37 cellular contexts compared by ENCODE assay signal in genomic region chr1:43258370-43258769, GRCh38. TPM values are rescaled to one million over a fixed set of nuclear protein-coding genes. Genes with fewer than 3 reads are reported as not detected.
"Had no signal": no experiment of that assay in that cellular context is flagged by ENCODE, and none has a peak within 500 bp of the region (broad histone marks: within the 10 kb centered on the region; RNA-seq: fewer than 3 reads in every experiment).

No MANE protein-coding gene starts in this region.

- H3K4me1 Mint-ChIP-seq: endodermal cell; immature natural killer cell; mesothelial cell of epicardium; neural crest cell; stimulated activated effector memory CD8-positive, alpha-beta T cell treated with anti-CD3 and anti-CD28 coated beads, Interleukin-12 subunit alpha, Interleukin-12 subunit beta, amount 100 ng/mL, for 72 hours had no signal

- H3K36me3 Mint-ChIP-seq: immature natural killer cell; stimulated activated effector memory CD8-positive, alpha-beta T cell treated with anti-CD3 and anti-CD28 coated beads, Interleukin-12 subunit alpha, Interleukin-12 subunit beta, amount 100 ng/mL, for 72 hours had no signal

- H3K27ac Mint-ChIP-seq: dendritic cell treated with granulocyte-macrophage colony-stimulating factor and Interleukin-4, amounts not matched to agents 40 ng/mL and 50 ng/mL, for 4 days; endodermal cell; immature natural killer cell; memory B cell; mesothelial cell of epicardium; natural killer cell treated with Interleukin-12 subunit alpha and Interleukin-12 subunit beta and Interleukin-15 and Interleukin-18, amount 100 ng/mL, for 72 hours; stimulated activated effector memory CD8-positive, alpha-beta T cell treated with anti-CD3 and anti-CD28 coated beads, Interleukin-12 subunit alpha, Interleukin-12 subunit beta, amount 100 ng/mL, for 72 hours had no signal

- H3K27ac ChIP-seq: esophagus muscularis mucosa, foreskin keratinocyte, neutrophil, pancreas had no signal

- H3K4me1 ChIP-seq: foreskin keratinocyte had no signal

- DNase-seq: caudate nucleus; effector CD8-positive, alpha-beta T cell; endodermal cell; foreskin keratinocyte; hypothalamus; immature natural killer cell; islet precursor cell; kidney glomerular epithelial cell; left colon; left ventricle myocardium superior; mucosa of descending colon; naive B cell; stimulated activated CD4-positive, alpha-beta T cell treated with anti-CD3 and anti-CD28 coated beads, Interleukin-12 subunit alpha, Interleukin-12 subunit beta, amount 100 ng/mL, for 4 hours; stimulated activated CD4-positive, alpha-beta T cell treated with anti-CD3 and anti-CD28 coated beads, Interleukin-1b, Interleukin-23, amount 100 ng/mL, for 48 hours; stimulated activated CD4-positive, alpha-beta T cell treated with anti-CD3 and anti-CD28 coated beads, Interleukin-4, amount 100 ng/mL, for 24 hours; stimulated activated naive CD4-positive, alpha-beta T cell treated with Interleukin-2 at 50 U/mL for 16 hours; stomach; transverse colon had no signal

- H3K4me2 ChIP-seq: smooth muscle cell had no signal

- ATAC-seq: foreskin keratinocyte; left colon; left ventricle myocardium superior; mucosa of descending colon; natural killer cell treated with Interleukin-12 subunit alpha and Interleukin-12 subunit beta and Interleukin-15 and Interleukin-18, amount 100 ng/mL, for 72 hours; pancreas; sciatic nerve; stimulated activated effector memory CD8-positive, alpha-beta T cell treated with anti-CD3 and anti-CD28 coated beads, Interleukin-12 subunit alpha, Interleukin-12 subunit beta, amount 100 ng/mL, for 72 hours had no signal

- H3K4me3 ChIP-seq: esophagus muscularis mucosa, lung, mucosa of descending colon, pancreas, smooth muscle cell, stomach, transverse colon had no signal

- H3K4me3 Mint-ChIP-seq: dendritic cell treated with granulocyte-macrophage colony-stimulating factor and Interleukin-4, amounts not matched to agents 40 ng/mL and 50 ng/mL, for 4 days; endodermal cell; immature natural killer cell; memory B cell; mesothelial cell of epicardium; natural killer cell treated with Interleukin-12 subunit alpha and Interleukin-12 subunit beta and Interleukin-15 and Interleukin-18, amount 100 ng/mL, for 72 hours; neural crest cell; stimulated activated effector memory CD8-positive, alpha-beta T cell treated with anti-CD3 and anti-CD28 coated beads, Interleukin-12 subunit alpha, Interleukin-12 subunit beta, amount 100 ng/mL, for 72 hours had no signal

- H3K9me3 Mint-ChIP-seq: immature natural killer cell; natural killer cell treated with Interleukin-12 subunit alpha and Interleukin-12 subunit beta and Interleukin-15 and Interleukin-18, amount 100 ng/mL, for 72 hours; stimulated activated effector memory CD8-positive, alpha-beta T cell treated with anti-CD3 and anti-CD28 coated beads, Interleukin-12 subunit alpha, Interleukin-12 subunit beta, amount 100 ng/mL, for 72 hours had no signal

- H3K36me3 ChIP-seq: esophagus muscularis mucosa, neutrophil, pancreas, stomach, transverse colon had no signal

- H3K9me3 ChIP-seq: esophagus muscularis mucosa, neutrophil, pancreas, stomach, transverse colon had no signal

- FAIRE-seq: colon, endothelial cell of umbilical vein, pancreas had no signal

- H3K27me3 ChIP-seq: esophagus muscularis mucosa, foreskin keratinocyte, neutrophil, pancreas, stomach, transverse colon had no signal

RNA-seq across cellular contexts. Expression of gene TMEM125, which starts 11.4 kb away (rescaled TPM):
- total RNA-seq: endothelial cell of umbilical vein; fibroblast of lung; left ventricle myocardium superior; natural killer cell treated with Interleukin-12 subunit alpha and Interleukin-12 subunit beta and Interleukin-15 and Interleukin-18, amount 100 ng/mL, for 72 hours; subcutaneous adipose tissue had no signal

RNA-seq across cellular contexts. Expression of gene C1orf210, which starts 27.0 kb away (rescaled TPM):
- total RNA-seq: cerebellum; endothelial cell of umbilical vein; esophagus muscularis mucosa; fibroblast of lung; left ventricle myocardium superior; natural killer cell treated with Interleukin-12 subunit alpha and Interleukin-12 subunit beta and Interleukin-15 and Interleukin-18, amount 100 ng/mL, for 72 hours; neural crest cell; omental fat pad; sciatic nerve; temporal lobe had no signal
- polyA plus RNA-seq: endothelial cell of umbilical vein, fibroblast of lung, immature natural killer cell had no signal

RNA-seq across cellular contexts. Expression of gene TIE1, which starts 42.4 kb away (rescaled TPM):
- total RNA-seq: fibroblast of lung, foreskin keratinocyte had no signal
- polyA plus RNA-seq: foreskin keratinocyte had no signal
